ENCODE assay signal across 25 cellular contexts in the genomic region with DNA sequence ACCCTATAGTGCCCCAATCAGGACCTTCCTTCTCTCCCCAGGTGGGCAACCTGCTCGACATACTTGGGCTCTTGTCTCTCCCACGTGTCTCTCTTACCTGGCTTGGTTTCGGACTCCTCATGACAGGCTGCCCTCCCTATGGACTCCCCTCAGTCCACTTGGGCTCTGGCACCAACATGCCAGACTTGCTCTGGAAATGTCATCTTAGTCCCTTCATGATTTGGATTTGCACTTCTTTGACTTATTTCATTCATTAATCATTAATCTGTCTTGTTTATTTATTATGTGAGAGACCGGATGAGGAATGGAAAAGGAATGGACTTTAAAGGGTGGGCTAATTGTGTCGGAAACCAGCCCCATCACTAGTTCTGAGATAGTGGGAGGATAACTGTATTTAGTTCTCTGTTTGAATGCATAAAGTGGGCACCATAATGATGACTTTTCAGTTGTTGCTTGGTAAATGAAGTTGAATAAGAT.
"Had no signal": no experiment of that assay in that cellular context is flagged by ENCODE, and none has a peak within 500 bp of the region (broad histone marks: within the 10 kb centered on the region; RNA-seq: fewer than 3 reads in every experiment).

No MANE protein-coding gene starts in this region.

- H3K27ac ChIP-seq: coronary artery, esophagus squamous epithelium, gastrocnemius medialis, left ventricle myocardium inferior, parathyroid adenoma, thoracic aorta, upper lobe of left lung, WERI-Rb-1 had no signal

- H3K27me3 Mint-ChIP-seq: activated naive CD8-positive, alpha-beta T cell treated with anti-CD3 and anti-CD28 coated beads, Interleukin-2, amount 50 U/mL, for 24 hours had no signal

- H3K9me3 Mint-ChIP-seq: activated naive CD8-positive, alpha-beta T cell treated with anti-CD3 and anti-CD28 coated beads, Interleukin-2, amount 50 U/mL, for 24 hours; activated T-helper 1 cell treated with anti-CD3 and anti-CD28 coated beads, Interleukin-12 subunit alpha, Interleukin-12 subunit beta, Interleukin-2, Interleukin-4 antibody, amounts not matched to agents 30 ng/mL and 10 ng/mL and 1 ng/mL, durations not matched to agents 14 hours and 24 hours and 36 hours; endodermal cell; nephron progenitor cell; stimulated activated effector memory CD8-positive, alpha-beta T cell treated with anti-CD3 and anti-CD28 coated beads, Interleukin-12 subunit alpha, Interleukin-12 subunit beta, amount 100 ng/mL, for 72 hours; T-helper 2 cell treated with Interferon-gamma antibody and Interleukin-4, amounts not matched to agents 5 μg/mL and 100 μg/mL, for 36 hours had no signal

- DNase-seq: activated CD4-positive, alpha-beta T cell treated with anti-CD3 and anti-CD28 coated beads for 1 hour; activated CD4-positive, alpha-beta T cell treated with anti-CD3 and anti-CD28 coated beads, Interleukin-2, amount 50 U/mL, for 1 hour; activated CD8-positive, alpha-beta T cell treated with anti-CD3 and anti-CD28 coated beads, Interleukin-2, amount 10 ng/mL, durations not matched to agents 7 days and 5 days; activated gamma-delta T cell; activated naive CD4-positive, alpha-beta T cell treated with anti-CD3 and anti-CD28 coated beads, Interleukin-2, amount 50 U/mL, for 16 hours; activated naive CD8-positive, alpha-beta T cell treated with anti-CD3 and anti-CD28 coated beads, Interleukin-2, amount 50 U/mL, for 24 hours; cerebellar nuclear complex; endodermal cell; esophagus squamous epithelium; gastrocnemius medialis; islet precursor cell; left ventricle myocardium inferior; mammary epithelial cell; midbrain; nephron progenitor cell; stimulated activated CD4-positive, alpha-beta T cell treated with anti-CD3 and anti-CD28 coated beads, Interleukin-2, amount 100 ng/mL, for 24 hours; upper lobe of left lung; WERI-Rb-1 had no signal

- H3K36me3 Mint-ChIP-seq: stimulated activated effector memory CD8-positive, alpha-beta T cell treated with anti-CD3 and anti-CD28 coated beads, Interleukin-12 subunit alpha, Interleukin-12 subunit beta, amount 100 ng/mL, for 72 hours had no signal

- H3K4me3 Mint-ChIP-seq: activated CD8-positive, alpha-beta T cell treated with anti-CD3 and anti-CD28 coated beads, Interleukin-2, amount 10 ng/mL, durations not matched to agents 7 days and 5 days; activated naive CD8-positive, alpha-beta T cell treated with anti-CD3 and anti-CD28 coated beads, Interleukin-2, amount 50 U/mL, for 24 hours; activated T-helper 1 cell treated with anti-CD3 and anti-CD28 coated beads, Interleukin-12 subunit alpha, Interleukin-12 subunit beta, Interleukin-2, Interleukin-4 antibody, amounts not matched to agents 30 ng/mL and 10 ng/mL and 1 ng/mL, durations not matched to agents 14 hours and 24 hours and 36 hours; endodermal cell; nephron progenitor cell; stimulated activated effector memory CD8-positive, alpha-beta T cell treated with anti-CD3 and anti-CD28 coated beads, Interleukin-12 subunit alpha, Interleukin-12 subunit beta, amount 100 ng/mL, for 72 hours; T-helper 2 cell treated with Interferon-gamma antibody and Interleukin-4, amounts not matched to agents 5 μg/mL and 100 μg/mL, for 36 hours had no signal

- H3K27ac Mint-ChIP-seq: activated naive CD8-positive, alpha-beta T cell treated with anti-CD3 and anti-CD28 coated beads, Interleukin-2, amount 50 U/mL, for 24 hours; activated T-helper 1 cell treated with anti-CD3 and anti-CD28 coated beads, Interleukin-12 subunit alpha, Interleukin-12 subunit beta, Interleukin-2, Interleukin-4 antibody, amounts not matched to agents 30 ng/mL and 10 ng/mL and 1 ng/mL, durations not matched to agents 14 hours and 24 hours and 36 hours; endodermal cell; nephron progenitor cell; stimulated activated effector memory CD8-positive, alpha-beta T cell treated with anti-CD3 and anti-CD28 coated beads, Interleukin-12 subunit alpha, Interleukin-12 subunit beta, amount 100 ng/mL, for 72 hours; T-helper 2 cell treated with Interferon-gamma antibody and Interleukin-4, amounts not matched to agents 5 μg/mL and 100 μg/mL, for 36 hours had no signal

- ATAC-seq: activated CD8-positive, alpha-beta T cell treated with anti-CD3 and anti-CD28 coated beads, Interleukin-2, amount 10 ng/mL, durations not matched to agents 7 days and 5 days; activated naive CD8-positive, alpha-beta T cell treated with anti-CD3 and anti-CD28 coated beads, Interleukin-2, amount 50 U/mL, for 24 hours; gastrocnemius medialis; sciatic nerve; stimulated activated effector memory CD8-positive, alpha-beta T cell treated with anti-CD3 and anti-CD28 coated beads, Interleukin-12 subunit alpha, Interleukin-12 subunit beta, amount 100 ng/mL, for 72 hours had no signal
